Comparison of ENCODE assay signal across 2 cellular contexts in genomic region chr7:99012722-99013121, GRCh38.
TF ChIP-seq lines count a peak whose summit lies in the region.

No MANE protein-coding gene starts in this region.

TF ChIP-seq in IMR-90, 13 proteins besides CTCF, POLR2A, EP300 and RAD21:
- no peak for TF ChIP-seq SMC3 (IDR thresholded peaks at IDR 0.05; ENCODE audit: low read depth, low read length)
- no peak for TF ChIP-seq RFX5 (IDR thresholded peaks at IDR 0.05; ENCODE audit: low read depth, low read length)

TF ChIP-seq in endothelial cell of umbilical vein, 7 proteins besides CTCF, POLR2A, EP300 and RAD21:
- TF ChIP-seq EZH2 (IDR thresholded peaks at IDR 0.05; ENCODE audit: borderline replicate concordance, low read depth, low read length, severe bottlenecking) = no peak
- TF ChIP-seq, protein P1, sequence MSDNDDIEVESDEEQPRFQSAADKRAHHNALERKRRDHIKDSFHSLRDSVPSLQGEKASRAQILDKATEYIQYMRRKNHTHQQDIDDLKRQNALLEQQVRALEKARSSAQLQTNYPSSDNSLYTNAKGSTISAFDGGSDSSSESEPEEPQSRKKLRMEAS (IDR thresholded peaks at IDR 0.05; ENCODE audit: insufficient read depth, insufficient read length) = no peak
- TF ChIP-seq GATA2 (IDR thresholded peaks at IDR 0.05; ENCODE audit: insufficient read depth, insufficient read length, low read depth, low read length) = no peak
- no peak for TF ChIP-seq FOS (IDR thresholded peaks at IDR 0.05; ENCODE audit: borderline replicate concordance, insufficient read depth, low read length)
- TF ChIP-seq JUN (IDR thresholded peaks at IDR 0.05; ENCODE audit: borderline replicate concordance, insufficient read depth, insufficient read length, low read depth) = no peak
- TF ChIP-seq POLR2AphosphoS5 (IDR thresholded peaks at IDR 0.05; ENCODE audit: insufficient read depth, low read depth, low read length) = no peak
- no peak for TF ChIP-seq MYC (IDR thresholded peaks at IDR 0.05; ENCODE audit: low read depth, low read length)
TF ChIP-seq in endothelial cell of umbilical vein: peak in this region for 0.
